ENCODE assay signal across 1 cellular context in genomic region chr5:1137567-1138444, GRCh38.
TF ChIP-seq lines count a peak whose summit lies in the region.

No MANE protein-coding gene starts in this region.

TF ChIP-seq in K562, 482 proteins besides CTCF, POLR2A, EP300 and RAD21 (continued from another document):
- TF ChIP-seq PRMT5 (CRISPR knock-in tag; IDR thresholded peaks at IDR 0.05) (no peak), TBP (optimal IDR thresholded peaks at IDR 0.05; ENCODE audit: low read depth, low read length) (peak; percentile 8), MAFG (tag; conservative IDR thresholded peaks at IDR 0.05) (peak; percentile 48; the same call in 1 of the 2 replicates), ZBTB33 (CRISPR knock-in tag; IDR thresholded peaks at IDR 0.05) (peak; percentile 47; the same call in 1 of the 2 replicates), RBFOX2 (IDR thresholded peaks at IDR 0.05; ENCODE audit: low read depth, low read length) (no peak), RCOR1 (IDR thresholded peaks at IDR 0.05; ENCODE audit: borderline replicate concordance in 1 of 2, low read depth in 2 of 2, low read length in 2 of 2) (no peak), ZBTB17 (CRISPR knock-in tag; IDR thresholded peaks at IDR 0.05) (no peak), NFYB (IDR thresholded peaks at IDR 0.05; ENCODE audit: extremely low read depth, insufficient read length) (peak; percentile 97), MITF (IDR thresholded peaks at IDR 0.05) (no peak), C11orf30 (IDR thresholded peaks at IDR 0.05; ENCODE audit: low read depth) (peak; percentile 66), PBX2 (CRISPR knock-in tag; IDR thresholded peaks at IDR 0.05; ENCODE audit: low read depth) (no peak), PBX2 (tag; conservative IDR thresholded peaks at IDR 0.05; ENCODE audit: low read depth) (peak; percentile 59; the same call in 1 of the 2 replicates), ZNF133 (CRISPR knock-in tag; IDR thresholded peaks at IDR 0.05) (no peak), ILF3 (IDR thresholded peaks at IDR 0.05; ENCODE audit: borderline replicate concordance) (no peak), HNRNPH1 (optimal IDR thresholded peaks at IDR 0.05; ENCODE audit: low read depth, low read length) (no peak), FOS (IDR thresholded peaks at IDR 0.05; ENCODE audit: extremely low read depth, insufficient read length) (peak; percentile 49), ZNF79 (CRISPR knock-in tag; IDR thresholded peaks at IDR 0.05; ENCODE audit: low read depth) (no peak), MEIS2 (IDR thresholded peaks at IDR 0.05; ENCODE audit: partially characterized antibody) (peak; percentile 5), NRF1 (conservative IDR thresholded peaks at IDR 0.05 in 1 of 2, IDR thresholded peaks at IDR 0.05 in 1 of 2) (peak in 1 of 2 experiments; percentile 29; a peak in 1 of 4 replicates), CEBPB (tag; IDR thresholded peaks at IDR 0.05) (0 out of 2 replicates have a peak, but pooled peaks have one; percentile 25), ZNF316 (IDR thresholded peaks at IDR 0.05) (peak; percentile 90), SP1 (CRISPR knock-in tag; IDR thresholded peaks at IDR 0.05) (peak; percentile 38; the same call in 1 of the 2 replicates), MTA3 (IDR thresholded peaks at IDR 0.05; ENCODE audit: borderline replicate concordance) (peak; percentile 72; the same call in 1 of the 2 replicates)
- TF ChIP-seq, protein P1, sequence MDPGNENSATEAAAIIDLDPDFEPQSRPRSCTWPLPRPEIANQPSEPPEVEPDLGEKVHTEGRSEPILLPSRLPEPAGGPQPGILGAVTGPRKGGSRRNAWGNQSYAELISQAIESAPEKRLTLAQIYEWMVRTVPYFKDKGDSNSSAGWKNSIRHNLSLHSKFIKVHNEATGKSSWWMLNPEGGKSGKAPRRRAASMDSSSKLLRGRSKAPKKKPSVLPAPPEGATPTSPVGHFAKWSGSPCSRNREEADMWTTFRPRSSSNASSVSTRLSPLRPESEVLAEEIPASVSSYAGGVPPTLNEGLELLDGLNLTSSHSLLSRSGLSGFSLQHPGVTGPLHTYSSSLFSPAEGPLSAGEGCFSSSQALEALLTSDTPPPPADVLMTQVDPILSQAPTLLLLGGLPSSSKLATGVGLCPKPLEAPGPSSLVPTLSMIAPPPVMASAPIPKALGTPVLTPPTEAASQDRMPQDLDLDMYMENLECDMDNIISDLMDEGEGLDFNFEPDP (CRISPR knock-in tag; IDR thresholded peaks at IDR 0.05) = no peak
- TF ChIP-seq, protein P2, sequence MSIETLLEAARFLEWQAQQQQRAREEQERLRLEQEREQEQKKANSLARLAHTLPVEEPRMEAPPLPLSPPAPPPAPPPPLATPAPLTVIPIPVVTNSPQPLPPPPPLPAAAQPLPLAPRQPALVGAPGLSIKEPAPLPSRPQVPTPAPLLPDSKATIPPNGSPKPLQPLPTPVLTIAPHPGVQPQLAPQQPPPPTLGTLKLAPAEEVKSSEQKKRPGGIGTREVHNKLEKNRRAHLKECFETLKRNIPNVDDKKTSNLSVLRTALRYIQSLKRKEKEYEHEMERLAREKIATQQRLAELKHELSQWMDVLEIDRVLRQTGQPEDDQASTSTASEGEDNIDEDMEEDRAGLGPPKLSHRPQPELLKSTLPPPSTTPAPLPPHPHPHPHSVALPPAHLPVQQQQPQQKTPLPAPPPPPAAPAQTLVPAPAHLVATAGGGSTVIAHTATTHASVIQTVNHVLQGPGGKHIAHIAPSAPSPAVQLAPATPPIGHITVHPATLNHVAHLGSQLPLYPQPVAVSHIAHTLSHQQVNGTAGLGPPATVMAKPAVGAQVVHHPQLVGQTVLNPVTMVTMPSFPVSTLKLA (conservative IDR thresholded peaks at IDR 0.05) = no peak
